7 cellular contexts compared by ENCODE assay signal in the genomic region with DNA sequence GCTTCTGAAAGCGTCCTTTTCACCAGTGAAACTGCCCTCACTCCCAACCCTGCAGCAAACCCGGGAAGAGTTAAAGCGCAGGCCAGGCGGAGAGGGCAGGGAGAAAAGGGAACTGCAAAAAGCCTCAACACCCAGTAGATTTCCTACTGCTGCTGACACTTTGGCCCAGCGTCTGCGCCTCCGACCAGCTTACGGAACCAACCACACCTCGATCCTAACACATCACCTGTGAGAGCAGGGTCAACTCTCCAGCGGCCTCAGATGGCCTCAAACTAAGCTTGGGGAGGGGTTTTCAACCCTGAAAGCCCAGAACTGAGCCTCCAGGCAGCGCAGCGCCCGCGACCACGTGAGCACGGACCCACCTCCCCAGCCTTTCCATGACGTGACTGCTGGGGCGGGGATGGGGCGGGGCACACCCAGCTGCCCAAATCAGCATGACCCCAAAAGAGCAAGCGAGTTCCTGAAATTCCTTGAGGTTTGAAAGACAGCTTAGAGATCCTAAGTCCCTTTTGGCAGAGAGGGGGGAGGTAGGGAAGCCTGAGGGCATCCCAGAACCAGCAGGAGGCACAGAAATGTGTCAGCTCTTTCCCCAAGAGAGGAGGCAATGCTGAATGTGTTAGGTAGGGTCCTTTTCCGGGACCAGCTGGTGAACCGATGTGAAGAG. TPM values are rescaled to one million over a fixed set of nuclear protein-coding genes. Genes with fewer than 3 reads are reported as not detected.
DNase-seq lines count a peak whose midpoint lies in the region; ATAC-seq and FAIRE-seq lines count a peak whose summit lies in the region.

No MANE protein-coding gene starts in this region.

- peak overlapping the region; percentile 98 to 100 (median 99) for H3K27ac Mint-ChIP-seq in immature natural killer cell

- peaks cover 0 to under 1% (median 0%) of the 10 kb centered on the region in 3 donors for H3K36me3 Mint-ChIP-seq in immature natural killer cell

- peak overlapping the region in 1 of 2 donors; percentile 46 for H3K4me3 ChIP-seq in small intestine (ENCODE audit: low read depth in 1 of 2, low read length in 2 of 2)

- peaks cover 99 to 100% of the 10 kb centered on the region in 2 donors for H3K4me1 Mint-ChIP-seq in immature natural killer cell

- H3K9me3 ChIP-seq in small intestine (ENCODE audit: control insufficient read depth, low read depth), result no peaks in the 10 kb centered on the region

- H3K4me1 ChIP-seq in small intestine (ENCODE audit: control insufficient read depth in 2 of 2, insufficient read depth in 1 of 2, low read depth in 1 of 2, low read length in 1 of 2), result peaks cover 0 to 10% of the 10 kb centered on the region in 2 donors

- FAIRE-seq in GM19239 (lab: Jason Lieb, UNC) (peak; percentile 81), small intestine (lab: Jason Lieb, UNC) (no peak)

- DNase-seq in GM19239 (ENCODE audit: insufficient read length, low spot score) (no peak), immature natural killer cell (peak; percentile 72 to 77 (median 75)), small intestine (peak; percentile 69), D341Med (ENCODE audit: low spot score) (no peak)
- peak in 3 of 4 experiments; percentile 49 to 68 (median 57) for DNase-seq in activated CD4-positive, CD25-positive, alpha-beta regulatory T cell (lab: John Stamatoyannopoulos, UW)
- peak; percentile 70 for DNase-seq in central memory CD4-positive, alpha-beta T cell

- peak overlapping the region; percentile 80 to 92 (median 88) for H3K4me3 Mint-ChIP-seq in immature natural killer cell

- no peaks in the 10 kb centered on the region for H3K27me3 ChIP-seq in small intestine (ENCODE audit: control insufficient read depth in 2 of 2, insufficient read depth in 2 of 2, low read length in 2 of 2)

- peaks cover 0 to under 1% (median 0%) of the 10 kb centered on the region in 6 donors for H3K9me3 Mint-ChIP-seq in immature natural killer cell

- ATAC-seq in HG03439 (IDR thresholded peaks at IDR 0.05; ENCODE audit: unreplicated experiment), result peak; percentile 55

- 4 to 6% (median 6%) methylated on average over 22 of the region's 22 CpGs for WGBS in small intestine, 3 donors

- peak overlapping the region; percentile 47 to 92 for H3K27ac ChIP-seq in small intestine (ENCODE audit: low read depth in 1 of 2, low read length in 1 of 2)

- H3K27me3 Mint-ChIP-seq in immature natural killer cell (ENCODE audit: low read depth in 3 of 3), result peaks cover 14 to 41% (median 18%) of the 10 kb centered on the region in 3 donors

- H3K36me3 ChIP-seq in small intestine (ENCODE audit: control insufficient read depth in 2 of 2, insufficient read depth in 2 of 2, low read length in 2 of 2), result no peaks in the 10 kb centered on the region

RNA-seq across cellular contexts. Expression of a gene that starts 59.1 kb away (rescaled TPM):
- 10 to 100 TPM; 14.1 to 37.8 (median 18.7) TPM for polyA plus RNA-seq in immature natural killer cell
- 1 to 10 TPM; 1.8 to 9.6 (median 3.0) TPM for polyA plus RNA-seq in small intestine

Comparison
In these comparisons a context has a peak if more than half of its experiments do, and no peak if none do; other contexts are left out.
1. DNase-seq: peak in activated CD4-positive, CD25-positive, alpha-beta regulatory T cell (3 of 4), central memory CD4-positive, alpha-beta T cell (single experiment), immature natural killer cell (3 of 3) and small intestine (single experiment); none in GM19239 (single experiment) and D341Med (single experiment).